In the genomic region with DNA sequence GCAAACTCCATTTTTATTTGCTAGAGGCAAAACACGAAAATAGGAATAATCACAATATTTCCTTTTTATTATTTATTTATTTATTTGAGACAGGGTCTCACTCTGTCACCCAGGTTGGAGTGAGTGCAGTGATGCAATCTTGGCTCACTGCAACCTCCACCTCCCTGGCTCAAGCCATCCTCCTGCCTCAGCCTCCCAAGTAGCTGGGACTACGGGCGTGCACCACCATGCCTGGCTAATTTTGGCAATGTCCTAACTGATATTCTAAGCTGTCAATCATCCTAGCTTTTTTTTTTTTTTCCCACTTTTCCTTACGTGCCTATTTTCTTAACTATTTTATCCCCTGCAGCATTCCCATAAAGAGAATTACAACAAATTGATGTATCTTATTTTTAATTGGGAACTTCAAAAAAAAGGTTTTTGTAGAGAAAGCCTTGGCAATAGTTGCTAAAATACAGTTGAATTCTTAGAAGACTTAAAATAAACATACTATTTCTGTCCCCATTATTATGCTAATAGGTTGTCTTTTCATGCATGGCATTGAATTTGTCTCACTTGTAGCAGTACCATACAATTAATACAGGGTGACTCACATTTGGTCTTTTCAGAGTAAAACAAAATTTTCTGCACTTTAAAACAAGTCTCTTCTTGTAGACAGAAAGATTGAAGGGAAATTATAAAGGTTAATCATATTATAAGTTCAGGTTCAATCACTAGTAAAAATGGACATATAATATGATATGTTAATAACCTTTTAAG, we compare ENCODE assay signal across 1 cellular context.
TF ChIP-seq lines count a peak whose summit lies in the region.

No MANE protein-coding gene starts in this region.

TF ChIP-seq in HEK293T, 16 proteins besides CTCF, POLR2A, EP300 and RAD21 (continued from another document):
- TF ChIP-seq, protein P1, sequence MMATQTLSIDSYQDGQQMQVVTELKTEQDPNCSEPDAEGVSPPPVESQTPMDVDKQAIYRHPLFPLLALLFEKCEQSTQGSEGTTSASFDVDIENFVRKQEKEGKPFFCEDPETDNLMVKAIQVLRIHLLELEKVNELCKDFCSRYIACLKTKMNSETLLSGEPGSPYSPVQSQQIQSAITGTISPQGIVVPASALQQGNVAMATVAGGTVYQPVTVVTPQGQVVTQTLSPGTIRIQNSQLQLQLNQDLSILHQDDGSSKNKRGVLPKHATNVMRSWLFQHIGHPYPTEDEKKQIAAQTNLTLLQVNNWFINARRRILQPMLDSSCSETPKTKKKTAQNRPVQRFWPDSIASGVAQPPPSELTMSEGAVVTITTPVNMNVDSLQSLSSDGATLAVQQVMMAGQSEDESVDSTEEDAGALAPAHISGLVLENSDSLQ (IDR thresholded peaks at IDR 0.05), result peak; percentile 61
- no peak for TF ChIP-seq ARNT (IDR thresholded peaks at IDR 0.05)
- TF ChIP-seq ELF4 (IDR thresholded peaks at IDR 0.05), result no peak
